ENCODE assay signal across 8 cellular contexts in the genomic region with DNA sequence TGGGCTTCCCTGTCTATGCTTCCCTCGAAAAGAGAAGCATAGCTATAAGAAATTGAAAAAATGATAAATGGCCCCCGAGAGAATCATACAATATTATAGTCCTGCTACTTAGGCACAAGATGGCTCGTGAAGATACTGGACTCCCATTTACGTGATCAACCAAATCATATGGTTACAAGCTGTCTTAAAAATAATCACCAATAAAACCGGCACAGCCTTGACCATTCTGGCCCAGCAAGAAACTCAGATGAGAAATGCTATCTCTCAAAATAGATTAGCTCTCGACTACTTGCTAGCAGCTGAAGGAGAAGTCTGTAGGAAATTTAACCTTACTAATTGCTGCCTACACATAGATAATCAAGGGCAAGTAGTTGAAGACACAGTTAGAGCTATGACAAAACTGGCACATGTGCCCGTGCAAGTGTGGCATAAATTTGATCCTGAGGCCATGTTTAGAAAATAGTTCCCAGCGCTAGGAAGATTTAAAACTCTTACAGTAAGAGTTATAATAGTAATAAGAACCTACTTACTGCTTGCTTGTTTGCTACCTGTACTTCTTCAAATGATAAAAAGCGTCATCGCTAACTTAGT. TPM values are rescaled to one million over a fixed set of nuclear protein-coding genes. Genes with fewer than 3 reads are reported as not detected.
DNase-seq lines count a peak whose midpoint lies in the region; ATAC-seq, FAIRE-seq and TF ChIP-seq lines count a peak whose summit lies in the region.
"Not testable (repeated sequence)": the region's sequence is repeated elsewhere in the genome, so short reads cannot be mapped to it uniquely, and the experiment has no call there.
"Had no signal": no experiment of that assay in that cellular context is flagged by ENCODE, and none has a peak within 500 bp of the region (broad histone marks: within the 10 kb centered on the region; RNA-seq: fewer than 3 reads in every experiment).

No MANE protein-coding gene starts in this region.

- DNase-seq in CD8-positive, alpha-beta memory T cell; GM19239 (ENCODE audit: insufficient read length, low spot score); NB4 (ENCODE audit: low read depth); activated CD8-positive, alpha-beta T cell treated with anti-CD3 and anti-CD28 coated beads for 36 hours; activated naive CD8-positive, alpha-beta T cell treated with anti-CD3 and anti-CD28 coated beads, Interleukin-2, amount 50 U/mL, for 24 hours: not testable (repeated sequence)
- peak; percentile 2 for DNase-seq in osteocyte (ENCODE audit: extremely low spot score, unreplicated experiment)

- H3K4me3 ChIP-seq in CD8-positive, alpha-beta memory T cell (ENCODE audit: low read length): not testable (repeated sequence)
- H3K4me3 ChIP-seq in NB4 (ENCODE audit: low read depth, low read length) (peak overlapping the region; percentile 17), SU-DHL-6 (ENCODE audit: insufficient read depth, low read length, poor library complexity, severe bottlenecking) (peak overlapping the region; percentile 44)

- not testable (repeated sequence) for H3K9me3 ChIP-seq in CD8-positive, alpha-beta memory T cell (ENCODE audit: low read length); SU-DHL-6 (ENCODE audit: insufficient read depth, low read length)

- not testable (repeated sequence) for H3K79me2 ChIP-seq in SU-DHL-6 (ENCODE audit: insufficient read depth, low read length)

- not testable (repeated sequence) for TF ChIP-seq POLR2A in NB4 (IDR thresholded peaks at IDR 0.05; ENCODE audit: extremely low read depth, insufficient read length)

- FAIRE-seq in GM19239 (lab: Jason Lieb, UNC): peak; percentile 48

- not testable (repeated sequence) for H3K36me3 ChIP-seq in CD8-positive, alpha-beta memory T cell (ENCODE audit: insufficient read depth, low read length); SU-DHL-6 (ENCODE audit: low read length)

- H3K27me3 Mint-ChIP-seq in CD8-positive, alpha-beta memory T cell; activated CD8-positive, alpha-beta T cell treated with anti-CD3 and anti-CD28 coated beads for 36 hours; activated naive CD8-positive, alpha-beta T cell treated with anti-CD3 and anti-CD28 coated beads, Interleukin-2, amount 50 U/mL, for 24 hours: not testable (repeated sequence)
- H3K27me3 Mint-ChIP-seq in osteocyte (ENCODE audit: unreplicated experiment): peaks cover 19% of the 10 kb centered on the region

- peaks cover 38 to 56% (median 56%) of the 10 kb centered on the region in 3 donors for H3K4me1 Mint-ChIP-seq in CD8-positive, alpha-beta memory T cell
- H3K4me1 Mint-ChIP-seq in activated CD8-positive, alpha-beta T cell treated with anti-CD3 and anti-CD28 coated beads for 36 hours (ENCODE audit: low read depth): peaks cover 50% of the 10 kb centered on the region
- peaks cover 52% of the 10 kb centered on the region for H3K4me1 Mint-ChIP-seq in activated naive CD8-positive, alpha-beta T cell treated with anti-CD3 and anti-CD28 coated beads, Interleukin-2, amount 50 U/mL, for 24 hours
- H3K4me1 Mint-ChIP-seq in osteocyte (ENCODE audit: unreplicated experiment): not testable (repeated sequence)

- H3K27ac ChIP-seq in CD8-positive, alpha-beta memory T cell (ENCODE audit: low read depth, low read length): peak overlapping the region; percentile 81
- 0 out of 2 replicates have a peak overlapping the region, but pooled peaks have one; percentile 16 for H3K27ac ChIP-seq in SU-DHL-6 (ENCODE audit: low read depth, low read length)

- peaks cover 15% of the 10 kb centered on the region for H3K4me1 ChIP-seq in CD8-positive, alpha-beta memory T cell (ENCODE audit: insufficient read depth, low read length)

- not testable (repeated sequence) for H3K9me3 Mint-ChIP-seq in CD8-positive, alpha-beta memory T cell; activated CD8-positive, alpha-beta T cell treated with anti-CD3 and anti-CD28 coated beads for 36 hours; activated naive CD8-positive, alpha-beta T cell treated with anti-CD3 and anti-CD28 coated beads, Interleukin-2, amount 50 U/mL, for 24 hours; osteocyte (ENCODE audit: unreplicated experiment)

- peak overlapping the region; percentile 62 for H2AFZ ChIP-seq in SU-DHL-6 (ENCODE audit: low read depth, low read length, severe bottlenecking)

- peak overlapping the region; percentile 85 to 96 (median 88) for H3K27ac Mint-ChIP-seq in CD8-positive, alpha-beta memory T cell
- peak overlapping the region; percentile 87 for H3K27ac Mint-ChIP-seq in activated CD8-positive, alpha-beta T cell treated with anti-CD3 and anti-CD28 coated beads for 36 hours
- H3K27ac Mint-ChIP-seq in activated naive CD8-positive, alpha-beta T cell treated with anti-CD3 and anti-CD28 coated beads, Interleukin-2, amount 50 U/mL, for 24 hours: peak overlapping the region; percentile 38
- not testable (repeated sequence) for H3K27ac Mint-ChIP-seq in osteocyte (ENCODE audit: unreplicated experiment)

- not testable (repeated sequence) for ATAC-seq in activated CD8-positive, alpha-beta T cell treated with anti-CD3 and anti-CD28 coated beads for 36 hours; activated naive CD8-positive, alpha-beta T cell treated with anti-CD3 and anti-CD28 coated beads, Interleukin-2, amount 50 U/mL, for 24 hours

- H3F3A ChIP-seq in SU-DHL-6 (ENCODE audit: insufficient read depth): not testable (repeated sequence)

- peak overlapping the region; percentile 33 for H3K9ac ChIP-seq in SU-DHL-6 (ENCODE audit: low read length)

- CTCF ChIA-PET in CD8-positive, alpha-beta memory T cell (lab: Charles Lee): interaction anchor here (1.0 to 1.9 kb wide), 2 partner anchors 49 to 262 kb away, joined by 4 to 6 read pairs; no protein-coding TSS in a partner anchor
- CTCF ChIA-PET in activated CD8-positive, alpha-beta T cell treated with anti-CD3 and anti-CD28 coated beads for 36 hours (lab: Charles Lee): interaction anchor here (0.9 kb wide), 1 partner anchor 29 kb away, joined by 3 read pairs; no protein-coding TSS in a partner anchor

- H3K27me3 ChIP-seq in CD8-positive, alpha-beta memory T cell (ENCODE audit: insufficient read depth, low read length, poor library complexity, severe bottlenecking); SU-DHL-6 (ENCODE audit: low read length): not testable (repeated sequence)

- H3K4me3 Mint-ChIP-seq in CD8-positive, alpha-beta memory T cell: peak overlapping the region; percentile 85 to 95 (median 89)
- peak overlapping the region; percentile 65 for H3K4me3 Mint-ChIP-seq in activated CD8-positive, alpha-beta T cell treated with anti-CD3 and anti-CD28 coated beads for 36 hours
- peak overlapping the region; percentile 58 for H3K4me3 Mint-ChIP-seq in activated naive CD8-positive, alpha-beta T cell treated with anti-CD3 and anti-CD28 coated beads, Interleukin-2, amount 50 U/mL, for 24 hours
- H3K4me3 Mint-ChIP-seq in osteocyte (ENCODE audit: unreplicated experiment): not testable (repeated sequence)

- H3K36me3 Mint-ChIP-seq in CD8-positive, alpha-beta memory T cell; activated CD8-positive, alpha-beta T cell treated with anti-CD3 and anti-CD28 coated beads for 36 hours (ENCODE audit: low read depth); activated naive CD8-positive, alpha-beta T cell treated with anti-CD3 and anti-CD28 coated beads, Interleukin-2, amount 50 U/mL, for 24 hours (ENCODE audit: low read depth); osteocyte (ENCODE audit: unreplicated experiment): not testable (repeated sequence)

- TF ChIP-seq CTCF in NB4 (IDR thresholded peaks at IDR 0.05; ENCODE audit: low read depth, low read length); SU-DHL-6 (IDR thresholded peaks at IDR 0.05; ENCODE audit: insufficient read depth, low read length, poor library complexity, severe bottlenecking); activated CD8-positive, alpha-beta T cell treated with anti-CD3 and anti-CD28 coated beads for 36 hours (IDR thresholded peaks at IDR 0.05); osteocyte (IDR thresholded peaks at IDR 0.05): not testable (repeated sequence)

- H3K9me2 ChIP-seq in SU-DHL-6 (replicated peaks; ENCODE audit: insufficient read depth, low read length): not testable (repeated sequence)

- intact Hi-C loops in activated CD8-positive, alpha-beta T cell treated with anti-CD3 and anti-CD28 coated beads for 36 hours (cut with micrococcal nuclease): not testable (repeated sequence)

- POLR2A ChIA-PET in CD8-positive, alpha-beta memory T cell (lab: Charles Lee); activated CD8-positive, alpha-beta T cell treated with anti-CD3 and anti-CD28 coated beads for 36 hours (lab: Charles Lee): not testable (repeated sequence)

- peak overlapping the region; percentile 71 for H3K4me2 ChIP-seq in SU-DHL-6 (ENCODE audit: low read depth, low read length, poor library complexity, severe bottlenecking)

- not testable (repeated sequence) for H4K20me1 ChIP-seq in SU-DHL-6 (ENCODE audit: low read depth, low read length)

RNA-seq across cellular contexts. Expression of gene CD70, which starts 10.1 kb away (rescaled TPM):
- total RNA-seq in CD8-positive, alpha-beta memory T cell: 10 to 100 TPM; 63.1 to 70.0 TPM
- polyA plus RNA-seq in CD8-positive, alpha-beta memory T cell: 4.0 TPM
- 10 to 100 TPM; 24.6 to 26.2 TPM for total RNA-seq in activated CD8-positive, alpha-beta T cell treated with anti-CD3 and anti-CD28 coated beads for 36 hours
- 0.42 and 0.54 TPM in 2 replicates for total RNA-seq in osteocyte
- total RNA-seq: HT-29 had no signal

Comparison
In these comparisons a context has a peak if more than half of its experiments do, and no peak if none do; other contexts are left out.
1. RNA of gene CD70, which starts 10.1 kb away (total RNA-seq): 63.1 to 70.0 TPM in CD8-positive, alpha-beta memory T cell and 24.6 to 26.2 TPM in activated CD8-positive, alpha-beta T cell treated with anti-CD3 and anti-CD28 coated beads for 36 hours; 0.42 to 0.54 TPM in osteocyte; every median in the first group is over 10 times any median in the second.